Comparison of ENCODE assay signal across 9 cellular contexts in genomic region chr16:57266531-57267268, GRCh38. TPM values are rescaled to one million over a fixed set of nuclear protein-coding genes. Genes with fewer than 3 reads are reported as not detected.
DNase-seq lines count a peak whose midpoint lies in the region; ATAC-seq and TF ChIP-seq lines count a peak whose summit lies in the region.
"Had no signal": no experiment of that assay in that cellular context is flagged by ENCODE, and none has a peak within 500 bp of the region (broad histone marks: within the 10 kb centered on the region; RNA-seq: fewer than 3 reads in every experiment).

No MANE protein-coding gene starts in this region.

- TF ChIP-seq POLR2A in spleen (IDR thresholded peaks at IDR 0.05) (no peak), gastroesophageal sphincter (IDR thresholded peaks at IDR 0.05) (no peak)

- 40 to 57% (median 42%) methylated on average over 6 of the region's 6 CpGs for WGBS in spleen, 5 donors
- WGBS in gastroesophageal sphincter (ENCODE audit: low coverage in 1 of 2), 2 donors: 30 to 36% methylated on average over 6 of the region's 6 CpGs

- no peaks in the 10 kb centered on the region for H3K27me3 Mint-ChIP-seq in activated CD4-positive, alpha-beta T cell treated with anti-CD3 and anti-CD28 coated beads, Interleukin-2, amount 10 ng/mL, durations not matched to agents 7 days and 5 days
- H3K27me3 Mint-ChIP-seq: activated B cell treated with CpG ODN at 0.5 μM for 24 hours had no signal

- H3K27me3 ChIP-seq in spleen (replicated peaks in 1 of 7): no peaks in the 10 kb centered on the region
- H3K27me3 ChIP-seq in gastroesophageal sphincter: peaks cover 9% of the 10 kb centered on the region

- DNase-seq in Kasumi-1 (lab: John Stamatoyannopoulos, UW): peak; percentile 27 to 30
- DNase-seq in activated CD4-positive, alpha-beta T cell treated with anti-CD3 and anti-CD28 coated beads, Interleukin-2, amount 10 ng/mL, durations not matched to agents 7 days and 5 days: peak; percentile 64
- no peak for DNase-seq in epithelial cell of proximal tubule (ENCODE audit: low read depth)
- no peak for DNase-seq in spleen
- DNase-seq in NCI-H1694 treated with DMSO at 0.1 percent for 48 hours (lab: John Stamatoyannopoulos, UW): no peak
- no peak for DNase-seq in T1000 (lab: John Stamatoyannopoulos, UW)
- no peak for DNase-seq in HuH-7 (ENCODE audit: low spot score)
- DNase-seq: activated B cell treated with CpG ODN at 0.5 μM for 24 hours had no signal

- POLR2A ChIA-PET in activated CD4-positive, alpha-beta T cell treated with anti-CD3 and anti-CD28 coated beads, Interleukin-2, amount 10 ng/mL, durations not matched to agents 7 days and 5 days (lab: Charles Lee): interaction anchor here (0.6 kb wide), 1 partner anchor 216 kb away, joined by 3 read pairs; no protein-coding TSS in a partner anchor

- no peaks in the 10 kb centered on the region for H3K36me3 Mint-ChIP-seq in activated CD4-positive, alpha-beta T cell treated with anti-CD3 and anti-CD28 coated beads, Interleukin-2, amount 10 ng/mL, durations not matched to agents 7 days and 5 days (ENCODE audit: low read depth)

- peak overlapping the region; percentile 39 for H3K4me3 ChIP-seq in epithelial cell of proximal tubule (ENCODE audit: low read depth, low read length)
- H3K4me3 ChIP-seq in spleen: no peak overlapping the region
- H3K4me3 ChIP-seq in gastroesophageal sphincter: no peak overlapping the region

- H3K27ac ChIP-seq in spleen (peak overlapping the region in 5 of 8 donors; percentile 31 to 65 (median 56)), gastroesophageal sphincter (peak overlapping the region in 1 of 4 donors; percentile 57)

- TF ChIP-seq CTCF in epithelial cell of proximal tubule (conservative IDR thresholded peaks at IDR 0.05; ENCODE audit: low read depth, low read length) (no peak), spleen (IDR thresholded peaks at IDR 0.05 in 8 of 11, conservative IDR thresholded peaks at IDR 0.05 in 3 of 11) (no peak), gastroesophageal sphincter (IDR thresholded peaks at IDR 0.05) (no peak)

- H3K4me3 Mint-ChIP-seq in activated CD4-positive, alpha-beta T cell treated with anti-CD3 and anti-CD28 coated beads, Interleukin-2, amount 10 ng/mL, durations not matched to agents 7 days and 5 days: peak overlapping the region; percentile 11
- H3K4me3 Mint-ChIP-seq: activated B cell treated with CpG ODN at 0.5 μM for 24 hours had no signal

- ATAC-seq in gastroesophageal sphincter: no peak

- H3K9me3 ChIP-seq in spleen: no peaks in the 10 kb centered on the region
- H3K9me3 ChIP-seq in gastroesophageal sphincter: no peaks in the 10 kb centered on the region

- H3K36me3 ChIP-seq in spleen: no peaks in the 10 kb centered on the region
- no peaks in the 10 kb centered on the region for H3K36me3 ChIP-seq in gastroesophageal sphincter

- H3K9me3 Mint-ChIP-seq in activated CD4-positive, alpha-beta T cell treated with anti-CD3 and anti-CD28 coated beads, Interleukin-2, amount 10 ng/mL, durations not matched to agents 7 days and 5 days: no peaks in the 10 kb centered on the region
- H3K9me3 Mint-ChIP-seq: activated B cell treated with CpG ODN at 0.5 μM for 24 hours had no signal

- intact Hi-C loops in spleen (cut with DNase I; ENCODE audit: low total_unique reads): no loop called here

- CTCF ChIA-PET in activated CD4-positive, alpha-beta T cell treated with anti-CD3 and anti-CD28 coated beads, Interleukin-2, amount 10 ng/mL, durations not matched to agents 7 days and 5 days (lab: Charles Lee): interaction anchor here (0.6 to 1.0 kb wide), 2 partner anchors 11 to 14 kb away, joined by 3 to 5 read pairs; no protein-coding TSS in a partner anchor

- TF ChIP-seq EP300 in gastroesophageal sphincter (IDR thresholded peaks at IDR 0.05): no peak

- H3K4me1 Mint-ChIP-seq in activated CD4-positive, alpha-beta T cell treated with anti-CD3 and anti-CD28 coated beads, Interleukin-2, amount 10 ng/mL, durations not matched to agents 7 days and 5 days: peaks cover 36% of the 10 kb centered on the region
- H3K4me1 Mint-ChIP-seq: activated B cell treated with CpG ODN at 0.5 μM for 24 hours had no signal

- H3K4me1 ChIP-seq in spleen: peaks cover 0 to 56% (median 16%) of the 10 kb centered on the region in 6 donors
- peaks cover 0 to 18% (median 0%) of the 10 kb centered on the region in 3 donors for H3K4me1 ChIP-seq in gastroesophageal sphincter

- H3K27ac Mint-ChIP-seq in activated CD4-positive, alpha-beta T cell treated with anti-CD3 and anti-CD28 coated beads, Interleukin-2, amount 10 ng/mL, durations not matched to agents 7 days and 5 days: peak overlapping the region; percentile 84
- H3K27ac Mint-ChIP-seq: activated B cell treated with CpG ODN at 0.5 μM for 24 hours had no signal

RNA-seq across cellular contexts. Expression of gene PLLP, which starts 17.8 kb away (rescaled TPM):
- total RNA-seq in activated CD4-positive, alpha-beta T cell treated with anti-CD3 and anti-CD28 coated beads, Interleukin-2, amount 10 ng/mL, durations not matched to agents 7 days and 5 days: under 1 TPM; 0.40 to 0.55 TPM
- total RNA-seq in epithelial cell of proximal tubule: 2.5 and 6.1 TPM in 2 replicates
- total RNA-seq in spleen: 10 to 100 TPM in 6 of 7 donors, 1 to 10 TPM in 1; 9.6 to 53.1 (median 29.1) TPM
- 10 to 100 TPM in 1 of 3 donors, 1 to 10 TPM in 2; 4.7 to 19.1 (median 7.0) TPM for polyA plus RNA-seq in spleen
- 10 to 100 TPM in 1 of 4 donors, 1 to 10 TPM in 3; 1.7 to 11.4 (median 5.4) TPM for total RNA-seq in gastroesophageal sphincter
- total RNA-seq: activated B cell treated with CpG ODN at 0.5 μM for 24 hours had no signal

RNA-seq across cellular contexts. Expression of gene ARL2BP, which starts 21.6 kb away (rescaled TPM):
- total RNA-seq in activated CD4-positive, alpha-beta T cell treated with anti-CD3 and anti-CD28 coated beads, Interleukin-2, amount 10 ng/mL, durations not matched to agents 7 days and 5 days: 10 to 100 TPM; 35.0 to 36.7 TPM
- total RNA-seq in epithelial cell of proximal tubule: 44.6 and 55.7 TPM in 2 replicates
- total RNA-seq in spleen: 10 to 100 TPM; 38.0 to 84.6 (median 62.4) TPM
- 10 to 100 TPM; 30.1 to 65.1 (median 35.7) TPM for polyA plus RNA-seq in spleen
- total RNA-seq in gastroesophageal sphincter: 10 to 100 TPM; 52.5 to 82.2 (median 75.8) TPM

Comparison
In these comparisons a context has a peak if more than half of its experiments do, and no peak if none do; other contexts are left out.
1. DNase-seq: peak in Kasumi-1 (2 of 2) and activated CD4-positive, alpha-beta T cell treated with anti-CD3 and anti-CD28 coated beads, Interleukin-2, amount 10 ng/mL, durations not matched to agents 7 days and 5 days (single experiment); none in epithelial cell of proximal tubule (single experiment), spleen (single experiment), NCI-H1694 treated with DMSO at 0.1 percent for 48 hours (single experiment), T1000 (single experiment) and HuH-7 (single experiment).